Comparison of ENCODE assay signal across 9 cellular contexts in the genomic region with DNA sequence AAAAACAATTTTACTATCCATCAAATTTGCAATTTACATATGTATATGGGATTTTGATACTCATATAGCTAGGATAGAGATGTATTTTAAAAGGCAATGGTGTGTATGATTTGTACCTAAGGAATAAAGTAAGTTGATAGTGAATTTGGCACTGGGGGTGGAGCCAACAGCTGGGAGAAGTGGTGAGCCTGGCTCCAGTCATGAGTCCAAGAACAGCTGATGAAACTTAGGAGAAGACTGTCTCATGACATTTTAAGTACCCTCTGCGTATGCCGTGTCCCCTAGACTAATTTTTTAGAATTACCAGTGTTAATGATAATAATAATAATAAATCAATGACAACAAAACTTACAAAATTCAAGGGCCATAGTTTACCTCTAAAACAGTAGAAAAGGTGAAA.
"Had no signal": no experiment of that assay in that cellular context is flagged by ENCODE, and none has a peak within 500 bp of the region (broad histone marks: within the 10 kb centered on the region; RNA-seq: fewer than 3 reads in every experiment).

No MANE protein-coding gene starts in this region.

- DNase-seq: GM23248, GOT3, H7, HFFc6 had no signal

- H3K27ac Mint-ChIP-seq: HFFc6, IgD-negative memory B cell had no signal

- H3K9me3 ChIP-seq: HAP-1 had no signal

- H3K27ac ChIP-seq: GM23248, HL-60 had no signal

- H3K4me3 ChIP-seq: GM23248, HAP-1 had no signal

- H3K36me3 Mint-ChIP-seq: IgD-negative memory B cell had no signal

- FAIRE-seq: HepG2 had no signal

- H2AFZ ChIP-seq: GM23248 had no signal

- H3K9ac ChIP-seq: GM23248 had no signal

- ATAC-seq: HCT116, HepG2 had no signal

- H3K4me1 Mint-ChIP-seq: IgD-negative memory B cell had no signal

- H3K4me1 ChIP-seq: HAP-1 had no signal

- H3K36me3 ChIP-seq: HAP-1 had no signal

- H3K4me3 Mint-ChIP-seq: HFFc6, IgD-negative memory B cell had no signal
